Comparison of ENCODE assay signal across 9 cellular contexts in genomic region chr4:108172231-108172779, GRCh38. TPM values are rescaled to one million over a fixed set of nuclear protein-coding genes. Genes with fewer than 3 reads are reported as not detected.
A peak's percentile ranks its signal among the peaks of the same experiment; 100 is the strongest.
DNase-seq lines count a peak whose midpoint lies in the region; ATAC-seq, FAIRE-seq and TF ChIP-seq lines count a peak whose summit lies in the region.
"Had no signal": no experiment of that assay in that cellular context is flagged by ENCODE, and none has a peak within 500 bp of the region (broad histone marks: within the 10 kb centered on the region; RNA-seq: fewer than 3 reads in every experiment).

No MANE protein-coding gene starts in this region.

- ATAC-seq in HG03521 (IDR thresholded peaks at IDR 0.05; ENCODE audit: unreplicated experiment) (peak; percentile 20), left ventricle myocardium superior (peak; percentile 62)

- H3K36me3 Mint-ChIP-seq in activated T-cell treated with anti-CD3 and anti-CD28 coated beads, Interleukin-2, amount 50 U/mL, for 24 hours (ENCODE audit: low read depth) = peaks cover 22% of the 10 kb centered on the region

- peak overlapping the region; percentile 89 for H3K27ac Mint-ChIP-seq in activated T-cell treated with anti-CD3 and anti-CD28 coated beads, Interleukin-2, amount 50 U/mL, for 24 hours

- TF ChIP-seq POLR2A in GM12891 (IDR thresholded peaks at IDR 0.05; ENCODE audit: low read depth, low read length) = no peak

- H3K4me3 Mint-ChIP-seq in activated T-cell treated with anti-CD3 and anti-CD28 coated beads, Interleukin-2, amount 50 U/mL, for 24 hours = peak overlapping the region; percentile 92

- no peaks in the 10 kb centered on the region for H3K36me3 ChIP-seq in skeletal muscle tissue (ENCODE audit: control insufficient read depth in 3 of 3, insufficient read depth in 3 of 3, low read length in 3 of 3)

- FAIRE-seq in GM12891 (lab: Jason Lieb, UNC) = no peak
- FAIRE-seq: colon had no signal

- no peaks in the 10 kb centered on the region for H3K9me3 Mint-ChIP-seq in activated T-cell treated with anti-CD3 and anti-CD28 coated beads, Interleukin-2, amount 50 U/mL, for 24 hours

- intact Hi-C loops in left ventricle myocardium superior (cut with micrococcal nuclease) = no loop called here

- H3K4me1 Mint-ChIP-seq in activated T-cell treated with anti-CD3 and anti-CD28 coated beads, Interleukin-2, amount 50 U/mL, for 24 hours (ENCODE audit: low read depth) = peaks cover 53% of the 10 kb centered on the region

- no peaks in the 10 kb centered on the region for H3K9me3 ChIP-seq in skeletal muscle tissue (ENCODE audit: control insufficient read depth in 3 of 3, low read length in 3 of 3)

- peaks cover 60 to 76% (median 74%) of the 10 kb centered on the region in 3 donors for H3K27me3 ChIP-seq in skeletal muscle tissue (ENCODE audit: control insufficient read depth in 3 of 3, insufficient read depth in 3 of 3, low read length in 3 of 3)

- H3K4me1 ChIP-seq in skeletal muscle tissue (ENCODE audit: control insufficient read depth in 3 of 3, insufficient read depth in 3 of 3, low read length in 3 of 3) = peaks cover 18 to 31% (median 22%) of the 10 kb centered on the region in 3 donors

- peak; percentile 78 for DNase-seq in activated effector memory CD4-positive, alpha-beta T cell treated with anti-CD3 and anti-CD28 coated beads, Interleukin-2, amount 50 U/mL, for 16 hours
- DNase-seq in activated effector memory CD4-positive, alpha-beta T cell treated with Interleukin-2 at 50 U/mL for 16 hours = no peak
- peak; percentile 75 for DNase-seq in activated T-cell treated with anti-CD3 and anti-CD28 coated beads, Interleukin-2, amount 50 U/mL, for 24 hours
- peak; percentile 40 for DNase-seq in left ventricle myocardium superior
- DNase-seq in GM12891 (ENCODE audit: insufficient read length, low spot score) = no peak
- DNase-seq in cortex of kidney (lab: John Stamatoyannopoulos, UW) = no peak

- H3K27me3 Mint-ChIP-seq in activated T-cell treated with anti-CD3 and anti-CD28 coated beads, Interleukin-2, amount 50 U/mL, for 24 hours = peaks cover 14% of the 10 kb centered on the region

- peak overlapping the region in 2 of 3 donors; percentile 71 to 77 for H3K4me3 ChIP-seq in skeletal muscle tissue (ENCODE audit: low read length in 3 of 3)

- H3K9ac ChIP-seq in skeletal muscle tissue (ENCODE audit: low read depth in 1 of 3, low read length in 3 of 3) = no peak overlapping the region

- H3K27ac ChIP-seq in skeletal muscle tissue (ENCODE audit: low read depth, low read length) = no peak overlapping the region

TF ChIP-seq in GM12891, 5 proteins besides CTCF, POLR2A, EP300 and RAD21:
- TF ChIP-seq TAF1 (IDR thresholded peaks at IDR 0.05; ENCODE audit: low read depth, low read length) (no peak), POU2F2 (IDR thresholded peaks at IDR 0.05; ENCODE audit: low read depth, low read length) (no peak), SPI1 (IDR thresholded peaks at IDR 0.05; ENCODE audit: low read depth, low read length) (no peak), PAX5 (IDR thresholded peaks at IDR 0.05; ENCODE audit: insufficient read depth, low read length, severe bottlenecking) (no peak), POLR2AphosphoS5 (IDR thresholded peaks at IDR 0.05; ENCODE audit: low read depth, low read length) (no peak)

RNA-seq across cellular contexts. Expression of gene LEF1, which starts 3.6 kb away (rescaled TPM):
- total RNA-seq in left ventricle myocardium superior = 0.47 TPM
- 4.7 TPM for total RNA-seq in skeletal muscle tissue
- 1.4 TPM for polyA plus RNA-seq in GM12891 (2012; ENCODE audit: low read depth, missing spikeins)

Comparison
In these comparisons a context has a peak if more than half of its experiments do, and no peak if none do; other contexts are left out.
1. DNase-seq: peak in activated effector memory CD4-positive, alpha-beta T cell treated with anti-CD3 and anti-CD28 coated beads, Interleukin-2, amount 50 U/mL, for 16 hours (single experiment), activated T-cell treated with anti-CD3 and anti-CD28 coated beads, Interleukin-2, amount 50 U/mL, for 24 hours (single experiment) and left ventricle myocardium superior (single experiment); none in activated effector memory CD4-positive, alpha-beta T cell treated with Interleukin-2 at 50 U/mL for 16 hours (single experiment), GM12891 (single experiment) and cortex of kidney (single experiment).